Comparison of ENCODE assay signal across 6 cellular contexts in genomic region chr1:154956557-154956956, GRCh38. TPM values are rescaled to one million over a fixed set of nuclear protein-coding genes. Genes with fewer than 3 reads are reported as not detected.
DNase-seq lines count a peak whose midpoint lies in the region; ATAC-seq, FAIRE-seq and TF ChIP-seq lines count a peak whose summit lies in the region.

No MANE protein-coding gene starts in this region.

- H3K27me3 ChIP-seq in gastroesophageal sphincter: no peaks in the 10 kb centered on the region

- H3K4me3 ChIP-seq in gastroesophageal sphincter: peak overlapping the region; percentile 63 to 66

- peaks cover 14 to 95% (median 47%) of the 10 kb centered on the region in 3 donors for H3K4me1 ChIP-seq in gastroesophageal sphincter

- ATAC-seq in gastroesophageal sphincter: peak; percentile 28

- TF ChIP-seq POLR2A in gastroesophageal sphincter (IDR thresholded peaks at IDR 0.05): no peak
- no peak for TF ChIP-seq POLR2A in GM12892 (IDR thresholded peaks at IDR 0.05; ENCODE audit: low read depth, low read length)

- H3K36me3 ChIP-seq in gastroesophageal sphincter: peaks cover 0 to 23% of the 10 kb centered on the region in 2 donors

- WGBS in gastroesophageal sphincter (ENCODE audit: low coverage in 1 of 2), 2 donors: 6 to 7% methylated on average over 3 of the region's 6 CpGs

- DNase-seq in NCI-H1105 (lab: John Stamatoyannopoulos, UW) (peak; percentile 38), NCI-H1105 treated with DMSO at 0.1 percent for 48 hours (lab: John Stamatoyannopoulos, UW) (no peak), substantia nigra (lab: John Stamatoyannopoulos, UW) (peak in 24 of 49 donors; percentile 24 to 70 (median 42)), GM12892 (ENCODE audit: insufficient read length) (no peak), DMS79 treated with DMSO at 0.1 percent for 48 hours (lab: John Stamatoyannopoulos, UW) (no peak)

- TF ChIP-seq CTCF in gastroesophageal sphincter (IDR thresholded peaks at IDR 0.05): no peak

- FAIRE-seq in GM12892 (lab: Jason Lieb, UNC): no peak

- no peak for TF ChIP-seq EP300 in gastroesophageal sphincter (IDR thresholded peaks at IDR 0.05)

- H3K27ac ChIP-seq in gastroesophageal sphincter: peak overlapping the region; percentile 79 to 98 (median 88)
- peak overlapping the region; percentile 61 for H3K27ac ChIP-seq in substantia nigra (ENCODE audit: low read depth, low read length, poor library complexity, severe bottlenecking)

- no peaks in the 10 kb centered on the region for H3K9me3 ChIP-seq in gastroesophageal sphincter

RNA-seq across cellular contexts. Expression of gene PBXIP1, which starts 0.7 kb away (rescaled TPM):
- total RNA-seq in gastroesophageal sphincter: 100 to 1,000 TPM; 205 to 371 (median 283) TPM
- 23.3 TPM for polyA plus RNA-seq in GM12892 (2012; ENCODE audit: missing spikeins)

RNA-seq across cellular contexts. Expression of gene PYGO2, which starts 5.0 kb away (rescaled TPM):
- total RNA-seq in gastroesophageal sphincter: 10 to 100 TPM; 19.1 to 40.1 (median 25.7) TPM
- polyA plus RNA-seq in GM12892 (2012; ENCODE audit: missing spikeins): 18.6 TPM

RNA-seq across cellular contexts. Expression of gene SHC1, which starts 14.0 kb away (rescaled TPM):
- total RNA-seq in gastroesophageal sphincter: 100 to 1,000 TPM in 1 of 4 donors, 10 to 100 TPM in 3; 69.1 to 104 (median 90.2) TPM
- polyA plus RNA-seq in GM12892 (2012; ENCODE audit: missing spikeins): 15.3 TPM

RNA-seq across cellular contexts. Expression of gene CKS1B, which starts 17.9 kb away (rescaled TPM):
- total RNA-seq in gastroesophageal sphincter: 10 to 100 TPM in 3 of 4 donors, 1 to 10 TPM in 1; 7.5 to 24.2 (median 17.6) TPM
- 182 TPM for polyA plus RNA-seq in GM12892 (2012; ENCODE audit: missing spikeins)

RNA-seq across cellular contexts. Expression of gene PMVK, which starts 20.0 kb away (rescaled TPM):
- 10 to 100 TPM; 15.8 to 21.3 (median 18.2) TPM for total RNA-seq in gastroesophageal sphincter
- polyA plus RNA-seq in GM12892 (2012; ENCODE audit: missing spikeins): 72.2 TPM
